Comparison of ENCODE assay signal across 22 cellular contexts in the genomic region with DNA sequence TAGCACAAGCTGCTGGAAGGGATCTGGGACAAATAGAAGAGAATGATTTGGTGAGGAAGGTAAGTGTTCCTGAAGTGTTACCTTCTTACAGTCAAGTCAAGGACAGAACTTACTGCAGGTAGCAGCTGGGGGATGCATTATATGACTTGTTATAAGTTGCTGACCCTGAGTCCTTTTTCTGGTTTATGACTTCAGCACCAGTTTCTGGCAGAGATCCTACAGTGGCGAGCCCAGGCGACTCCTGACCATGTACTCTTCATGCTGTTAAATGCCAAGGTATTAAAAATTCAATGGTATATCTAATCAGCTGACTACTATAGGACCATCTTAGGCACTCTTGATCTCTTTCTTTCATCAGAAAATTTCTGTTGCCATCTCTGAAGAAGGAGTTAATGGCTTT.
"Had no signal": no experiment of that assay in that cellular context is flagged by ENCODE, and none has a peak within 500 bp of the region (broad histone marks: within the 10 kb centered on the region; RNA-seq: fewer than 3 reads in every experiment).

No MANE protein-coding gene starts in this region.

- H3K27me3 ChIP-seq: left lung, ovary, tibial nerve, uterus had no signal

- H3K9me3 ChIP-seq: left lung, mucosa of descending colon, ovary, tibial nerve, uterus had no signal

- H3K4me1 ChIP-seq: left lung, uterus had no signal

- DNase-seq: hippocampal formation; kidney; left colon; left lung; midbrain; mucosa of descending colon; naive thymus-derived CD4-positive, alpha-beta T cell; ovary; right cardiac atrium; stimulated activated CD4-positive, alpha-beta T cell treated with anti-CD3 and anti-CD28 coated beads, Interleukin-12 subunit alpha, Interleukin-12 subunit beta, amount 100 ng/mL, for 4 hours; stimulated activated CD4-positive, alpha-beta T cell treated with anti-CD3 and anti-CD28 coated beads, Interleukin-15, amount 100 ng/mL, for 24 hours; stimulated activated CD4-positive, alpha-beta T cell treated with anti-CD3 and anti-CD28 coated beads, Interleukin-2, amount 100 ng/mL, for 24 hours; stimulated activated CD4-positive, alpha-beta T cell treated with anti-CD3 and anti-CD28 coated beads, Interleukin-4, amount 100 ng/mL, for 1 hour; stimulated activated naive B cell treated with anti-CD40 and anti-IgM and Interleukin-4, amounts not matched to agents 10 μg/mL and 1 μg/mL and 100 μg/mL, for 72 hours; stimulated activated naive CD8-positive, alpha-beta T cell treated with anti-CD3 and anti-CD28 coated beads, Interleukin-15, amount 100 ng/mL, for 72 hours; substantia nigra; uterus had no signal

- H3K36me3 ChIP-seq: ovary, uterus had no signal

- H3K27ac ChIP-seq: left lung, ovary, skin epidermis, tibial nerve, uterus had no signal

- H3K4me3 ChIP-seq: left lung, lung, mucosa of descending colon, ovary, skin epidermis, tibial nerve, uterus had no signal

- ATAC-seq: left colon; left lung; mucosa of descending colon; naive thymus-derived CD4-positive, alpha-beta T cell; natural killer cell treated with Interleukin-12 subunit alpha and Interleukin-12 subunit beta and Interleukin-15 and Interleukin-18, amount 100 ng/mL, for 72 hours; right cardiac atrium; sciatic nerve; stimulated activated naive B cell treated with anti-CD40 and anti-IgM and Interleukin-4, amounts not matched to agents 10 μg/mL and 1 μg/mL and 100 μg/mL, for 72 hours; stimulated activated naive CD8-positive, alpha-beta T cell treated with anti-CD3 and anti-CD28 coated beads, Interleukin-15, amount 100 ng/mL, for 72 hours had no signal
